ENCODE assay signal across 6 cellular contexts in genomic region chr5:133579766-133580165, GRCh38. TPM values are rescaled to one million over a fixed set of nuclear protein-coding genes. Genes with fewer than 3 reads are reported as not detected.
"Had no signal": no experiment of that assay in that cellular context is flagged by ENCODE, and none has a peak within 500 bp of the region (broad histone marks: within the 10 kb centered on the region; RNA-seq: fewer than 3 reads in every experiment).

No MANE protein-coding gene starts in this region.

- DNase-seq: H9, HCEC 1CT, KG1 had no signal

- ATAC-seq: HepG2, K562 had no signal

- H3K27ac Mint-ChIP-seq: GM23338, H9 had no signal

- H3K4me3 Mint-ChIP-seq: GM23338, H9 had no signal

- H3K9me3 Mint-ChIP-seq: GM23338 had no signal

RNA-seq across cellular contexts. Expression of gene FSTL4, which starts 32.6 kb away (rescaled TPM):
- total RNA-seq: K562 had no signal
